Comparison of ENCODE assay signal across 9 cellular contexts in genomic region chr1:84152649-84153056, GRCh38. TPM values are rescaled to one million over a fixed set of nuclear protein-coding genes. Genes with fewer than 3 reads are reported as not detected.
DNase-seq lines count a peak whose midpoint lies in the region; ATAC-seq and TF ChIP-seq lines count a peak whose summit lies in the region.
"Had no signal": no experiment of that assay in that cellular context is flagged by ENCODE, and none has a peak within 500 bp of the region (broad histone marks: within the 10 kb centered on the region; RNA-seq: fewer than 3 reads in every experiment).

No MANE protein-coding gene starts in this region.

- H3K36me3 Mint-ChIP-seq in activated CD8-positive, alpha-beta T cell treated with anti-CD3 and anti-CD28 coated beads, Interleukin-2, amount 10 ng/mL, durations not matched to agents 7 days and 5 days (ENCODE audit: low read depth): peaks cover 57% of the 10 kb centered on the region

- TF ChIP-seq CTCF in C4-2B (conservative IDR thresholded peaks at IDR 0.05) (no peak), spleen (IDR thresholded peaks at IDR 0.05 in 8 of 11, conservative IDR thresholded peaks at IDR 0.05 in 3 of 11) (no peak)

- peak overlapping the region; percentile 39; the same call in 1 of the 2 replicates for H3K27ac ChIP-seq in C4-2B
- H3K27ac ChIP-seq in spleen: peak overlapping the region in 3 of 8 donors; percentile 29 to 50 (median 32)

- no peaks in the 10 kb centered on the region for H3K27me3 Mint-ChIP-seq in activated CD8-positive, alpha-beta T cell treated with anti-CD3 and anti-CD28 coated beads, Interleukin-2, amount 10 ng/mL, durations not matched to agents 7 days and 5 days (ENCODE audit: low read depth)

- WGBS in spleen, 5 donors: 49 to 82% (median 58%) methylated on average over 3 of the region's 3 CpGs

- no peak for TF ChIP-seq POLR2A in spleen (IDR thresholded peaks at IDR 0.05)

- H3K36me3 ChIP-seq in spleen: no peaks in the 10 kb centered on the region

- no peaks in the 10 kb centered on the region for H3K27me3 ChIP-seq in spleen (replicated peaks in 1 of 7)

- POLR2A ChIA-PET in activated CD8-positive, alpha-beta T cell treated with anti-CD3 and anti-CD28 coated beads, Interleukin-2, amount 10 ng/mL, durations not matched to agents 7 days and 5 days (lab: Charles Lee): interaction anchor here (0.6 to 2.0 kb wide), 3 partner anchors 11 to 145 kb away, joined by 4 to 9 read pairs (median 6); no protein-coding TSS in a partner anchor

- DNase-seq in activated CD8-positive, alpha-beta T cell treated with anti-CD3 and anti-CD28 coated beads, Interleukin-2, amount 10 ng/mL, durations not matched to agents 7 days and 5 days: no peak
- DNase-seq in SHP77 (lab: John Stamatoyannopoulos, UW) (no peak), globus pallidus (ENCODE audit: low spot score) (no peak), superior temporal gyrus (ENCODE audit: extremely low spot score) (no peak), spleen (no peak)
- DNase-seq: mammary epithelial cell had no signal

- ATAC-seq in GM19035 (IDR thresholded peaks at IDR 0.05; ENCODE audit: unreplicated experiment) (peak; percentile 66), HG03039 (IDR thresholded peaks at IDR 0.05; ENCODE audit: unreplicated experiment) (peak; percentile 81)
- peak; percentile 46 for ATAC-seq in activated CD8-positive, alpha-beta T cell treated with anti-CD3 and anti-CD28 coated beads, Interleukin-2, amount 10 ng/mL, durations not matched to agents 7 days and 5 days

- intact Hi-C loops in spleen (cut with DNase I; ENCODE audit: low total_unique reads): loop anchor here (10.0 kb wide), 1 partner anchor 152 kb away; the partner anchor contains the start of gene SAMD13

- peak overlapping the region; percentile 57 for H3K27ac Mint-ChIP-seq in activated CD8-positive, alpha-beta T cell treated with anti-CD3 and anti-CD28 coated beads, Interleukin-2, amount 10 ng/mL, durations not matched to agents 7 days and 5 days

- peaks cover under 1% of the 10 kb centered on the region for H3K9me3 Mint-ChIP-seq in activated CD8-positive, alpha-beta T cell treated with anti-CD3 and anti-CD28 coated beads, Interleukin-2, amount 10 ng/mL, durations not matched to agents 7 days and 5 days (ENCODE audit: insufficient read depth)

- H3K4me1 ChIP-seq in spleen: peaks cover 8 to 97% (median 51%) of the 10 kb centered on the region in 6 donors

- CTCF ChIA-PET in activated CD8-positive, alpha-beta T cell treated with anti-CD3 and anti-CD28 coated beads, Interleukin-2, amount 10 ng/mL, durations not matched to agents 7 days and 5 days (lab: Charles Lee): interaction anchor here (0.9 to 1.9 kb wide), 6 partner anchors 11 to 601 kb away, joined by 3 to 9 read pairs (median 4); no protein-coding TSS in a partner anchor

- H3K4me1 Mint-ChIP-seq in activated CD8-positive, alpha-beta T cell treated with anti-CD3 and anti-CD28 coated beads, Interleukin-2, amount 10 ng/mL, durations not matched to agents 7 days and 5 days (ENCODE audit: low read depth): peaks cover 61% of the 10 kb centered on the region

- H3K9me3 ChIP-seq in spleen: no peaks in the 10 kb centered on the region

- no peak overlapping the region for H3K4me3 ChIP-seq in spleen

- no peak overlapping the region for H3K4me3 Mint-ChIP-seq in activated CD8-positive, alpha-beta T cell treated with anti-CD3 and anti-CD28 coated beads, Interleukin-2, amount 10 ng/mL, durations not matched to agents 7 days and 5 days

RNA-seq across cellular contexts. Expression of gene PRKACB, which starts 8.6 kb away (rescaled TPM):
- total RNA-seq in activated CD8-positive, alpha-beta T cell treated with anti-CD3 and anti-CD28 coated beads, Interleukin-2, amount 10 ng/mL, durations not matched to agents 7 days and 5 days: 10 to 100 TPM; 85.2 to 96.3 TPM
- 10 to 100 TPM; 55.6 to 93.0 (median 73.4) TPM for total RNA-seq in spleen
- 10 to 100 TPM; 21.0 to 32.5 (median 31.0) TPM for polyA plus RNA-seq in spleen
